In the genomic region with DNA sequence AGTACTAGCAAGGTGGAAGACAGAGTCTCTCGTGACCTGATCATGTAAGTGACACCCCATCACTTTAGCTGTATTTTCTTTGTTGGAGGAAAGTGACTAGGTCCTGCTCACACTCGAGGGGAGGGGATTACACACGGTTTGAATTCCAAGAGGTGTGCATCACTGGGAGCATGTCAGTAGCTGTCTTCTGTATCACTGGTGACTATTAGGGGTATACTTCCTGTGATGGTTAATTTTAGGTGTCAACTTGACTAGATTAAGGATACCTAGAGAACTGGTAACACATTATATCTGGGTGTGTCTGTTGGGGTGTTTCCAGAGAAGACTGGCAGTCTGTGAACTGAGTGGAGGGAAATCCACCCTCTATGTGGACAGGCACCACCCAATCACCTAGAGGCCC, we compare ENCODE assay signal across 28 cellular contexts. TPM values are rescaled to one million over a fixed set of nuclear protein-coding genes. Genes with fewer than 3 reads are reported as not detected.
"Had no signal": no experiment of that assay in that cellular context is flagged by ENCODE, and none has a peak within 500 bp of the region (broad histone marks: within the 10 kb centered on the region; RNA-seq: fewer than 3 reads in every experiment).

No MANE protein-coding gene starts in this region.

- H3K4me2 ChIP-seq: neural progenitor cell, smooth muscle cell had no signal

- H3K36me3 ChIP-seq: left lung, lower lobe of right lung, neural progenitor cell, neutrophil, ovary, right atrium auricular region, right lobe of liver, transverse colon, upper lobe of left lung, vagina had no signal

- H3K27me3 ChIP-seq: ovary, vagina had no signal

- H3K9me3 ChIP-seq: left lung, lower lobe of right lung, neutrophil, ovary, right atrium auricular region, right lobe of liver, transverse colon, upper lobe of left lung, vagina had no signal

- H3K9ac ChIP-seq: neural progenitor cell had no signal

- H3K4me3 ChIP-seq: left lung, lower lobe of right lung, neural progenitor cell, ovary, right atrium auricular region, right lobe of liver, smooth muscle cell, transverse colon, upper lobe of left lung, vagina had no signal

- H3K27ac ChIP-seq: left lung, lower lobe of right lung, neural progenitor cell, neutrophil, ovary, right atrium auricular region, right lobe of liver, transverse colon, upper lobe of left lung, vagina had no signal

- ATAC-seq: left colon; left lung; lower lobe of right lung; natural killer cell; right lobe of liver; stimulated activated memory B cell treated with anti-CD40 and anti-IgM and Interleukin-4, amounts not matched to agents 10 μg/mL and 1 μg/mL and 100 μg/mL, for 72 hours; stimulated activated naive CD8-positive, alpha-beta T cell treated with anti-CD3 and anti-CD28 coated beads, Interleukin-15, amount 100 ng/mL, for 72 hours had no signal

- H3K4me1 ChIP-seq: left lung, lower lobe of right lung, neural progenitor cell, right atrium auricular region, right lobe of liver, transverse colon, upper lobe of left lung, vagina had no signal

- H2AFZ ChIP-seq: neural progenitor cell had no signal

- DNase-seq: hippocampal formation; kidney; left colon; left lung; lower lobe of right lung; mesendoderm; naive B cell; natural killer cell; nephron progenitor cell; occipital lobe; ovary; right lobe of liver; stimulated activated CD4-positive, alpha-beta T cell treated with anti-CD3 and anti-CD28 coated beads, Interleukin-1b, Interleukin-23, amount 100 ng/mL, for 48 hours; stimulated activated CD4-positive, alpha-beta T cell treated with anti-CD3 and anti-CD28 coated beads, Interleukin-2, amount 100 ng/mL, for 48 hours; stimulated activated CD4-positive, alpha-beta T cell treated with anti-CD3 and anti-CD28 coated beads, Interleukin-4, amount 100 ng/mL, for 4 hours; stimulated activated CD8-positive, alpha-beta memory T cell treated with anti-CD3 and anti-CD28 coated beads, Interleukin-4, amount 100 ng/mL, for 48 hours; stimulated activated naive CD4-positive, alpha-beta T cell treated with Interleukin-2 at 50 U/mL for 16 hours; stimulated activated naive CD8-positive, alpha-beta T cell treated with anti-CD3 and anti-CD28 coated beads, Interleukin-15, amount 100 ng/mL, for 72 hours; substantia nigra; transverse colon; upper lobe of left lung had no signal

RNA-seq across cellular contexts. Expression of gene FOXD1, which starts 22.5 kb away (rescaled TPM):
- total RNA-seq: liver, right atrium auricular region, right lobe of liver, transverse colon, vagina had no signal
- polyA plus RNA-seq: liver had no signal
